Comparison of ENCODE assay signal across 8 cellular contexts in the genomic region with DNA sequence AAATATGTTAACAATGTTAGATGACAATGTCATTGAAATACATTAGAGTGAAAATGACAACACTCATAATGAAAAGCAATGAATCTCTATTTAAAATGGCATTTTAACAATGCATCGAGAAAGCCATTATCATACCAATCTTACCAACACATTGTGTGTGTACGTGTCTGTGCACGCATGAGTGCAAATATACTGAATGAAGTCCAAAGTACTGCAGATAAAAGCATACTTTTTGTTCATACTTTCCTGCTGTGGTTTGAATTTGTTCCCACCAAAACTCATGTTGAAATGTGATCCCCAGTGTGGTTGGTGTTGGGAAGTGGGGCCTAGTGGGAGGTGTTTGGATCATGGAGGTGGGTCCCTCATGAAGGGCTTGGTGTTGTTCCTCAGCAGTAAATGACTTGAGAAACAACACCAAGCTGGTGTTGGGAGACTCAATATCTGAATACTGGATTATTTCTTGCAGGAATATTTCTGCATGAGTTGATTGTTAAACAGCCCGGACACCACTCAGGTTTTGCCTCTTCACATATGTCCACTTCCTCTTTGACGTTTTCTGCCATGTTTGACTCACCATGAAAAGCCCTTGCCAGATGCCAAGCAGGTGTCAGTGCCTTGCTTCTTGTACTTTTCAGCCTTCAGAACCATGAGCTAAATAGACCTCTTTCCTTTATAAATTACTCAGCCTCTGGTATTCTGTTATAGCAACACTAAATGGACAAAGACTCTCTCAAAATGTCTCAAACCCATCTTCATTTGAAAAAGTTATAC. TPM values are rescaled to one million over a fixed set of nuclear protein-coding genes. Genes with fewer than 3 reads are reported as not detected.
DNase-seq lines count a peak whose midpoint lies in the region; ATAC-seq and TF ChIP-seq lines count a peak whose summit lies in the region.

No MANE protein-coding gene starts in this region.

- TF ChIP-seq CTCF in body of pancreas (IDR thresholded peaks at IDR 0.05) = no peak

- no peak for TF ChIP-seq POLR2A in body of pancreas (IDR thresholded peaks at IDR 0.05)

- ATAC-seq in HG02678 (IDR thresholded peaks at IDR 0.05; ENCODE audit: unreplicated experiment) (peak; percentile 44), body of pancreas (no peak)

- H3K27me3 ChIP-seq in body of pancreas = no peaks in the 10 kb centered on the region

- no peak overlapping the region for H3K4me3 ChIP-seq in body of pancreas

- no peaks in the 10 kb centered on the region for H3K36me3 ChIP-seq in body of pancreas (replicated peaks in 1 of 2; ENCODE audit: insufficient read depth in 1 of 2, low read depth in 2 of 2)

- H3K9me3 ChIP-seq in body of pancreas = no peaks in the 10 kb centered on the region

- WGBS in body of pancreas, 2 donors = 60 to 64% methylated on average over 5 of the region's 5 CpGs

- H3K4me1 ChIP-seq in body of pancreas = peaks cover 6% of the 10 kb centered on the region

- no peak overlapping the region for H3K27ac ChIP-seq in body of pancreas

- DNase-seq in GM04504 (ENCODE audit: low read depth) (peak; percentile 83), NCI-H460 (ENCODE audit: extremely low read depth, low read depth) (peak; percentile 65), kidney glomerular epithelial cell (lab: John Stamatoyannopoulos, UW) (peak; percentile 93), body of pancreas (no peak), occipital lobe (lab: John Stamatoyannopoulos, UW) (no peak)
- DNase-seq in activated CD4-positive, alpha-beta T cell treated with anti-CD3 and anti-CD28 coated beads for 1 hour = no peak
- DNase-seq in stimulated activated naive CD4-positive, alpha-beta T cell treated with Interleukin-2 at 50 U/mL for 16 hours (lab: John Stamatoyannopoulos, UW) = no peak

- intact Hi-C loops in body of pancreas (cut with DNase I) = no loop called here

RNA-seq across cellular contexts. Expression of gene MACC1, which starts 24.5 kb away (rescaled TPM):
- total RNA-seq in NCI-H460 (2014; rRNA removed; shearing (Covaris generic)) = 6.4 and 9.4 TPM in 2 replicates
- 4.2 and 5.3 TPM in 2 replicates for polyA plus RNA-seq in NCI-H460 (2014; cell fraction: nucleus; rRNA removed)
- total RNA-seq in body of pancreas (10 to 100 TPM; 15.2 to 16.6 TPM), occipital lobe (0.16 TPM)

Comparison
In these comparisons a context has a peak if more than half of its experiments do, and no peak if none do; other contexts are left out.
1. DNase-seq: peak in GM04504 (single experiment), NCI-H460 (single experiment) and kidney glomerular epithelial cell (single experiment); none in body of pancreas (0 of 4), activated CD4-positive, alpha-beta T cell treated with anti-CD3 and anti-CD28 coated beads for 1 hour (single experiment), occipital lobe (single experiment) and stimulated activated naive CD4-positive, alpha-beta T cell treated with Interleukin-2 at 50 U/mL for 16 hours (single experiment).